In the genomic region with DNA sequence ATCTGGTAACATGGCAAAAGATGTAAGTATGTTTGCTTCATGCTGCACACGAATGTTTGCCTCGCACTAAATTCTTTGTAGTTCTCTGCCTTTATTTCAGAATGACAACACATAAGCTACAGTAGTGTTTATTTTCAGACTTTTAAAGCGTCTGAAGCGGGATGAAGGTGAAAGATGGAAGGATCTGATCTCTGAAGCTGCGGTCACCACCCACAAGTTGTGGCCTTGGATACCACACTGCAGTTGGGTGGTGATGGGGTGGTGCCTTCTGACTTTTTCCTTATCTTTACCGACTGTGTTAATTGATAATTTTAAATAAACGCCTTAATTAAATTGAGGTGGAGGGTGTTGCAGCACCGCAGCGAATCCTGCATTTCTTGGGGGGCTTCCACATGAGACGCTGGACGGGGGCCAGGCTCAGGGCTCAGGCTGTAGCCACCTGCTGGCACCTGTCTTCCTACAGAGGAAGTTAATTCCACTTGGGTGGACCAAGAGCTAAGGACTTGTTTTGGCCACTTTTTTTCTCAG, we compare ENCODE assay signal across 10 cellular contexts. TPM values are rescaled to one million over a fixed set of nuclear protein-coding genes. Genes with fewer than 3 reads are reported as not detected.
DNase-seq lines count a peak whose midpoint lies in the region; ATAC-seq and TF ChIP-seq lines count a peak whose summit lies in the region.
"Had no signal": no experiment of that assay in that cellular context is flagged by ENCODE, and none has a peak within 500 bp of the region (broad histone marks: within the 10 kb centered on the region; RNA-seq: fewer than 3 reads in every experiment).

No MANE protein-coding gene starts in this region.

- no peak for DNase-seq in T-helper 1 cell
- no peak for DNase-seq in activated B cell treated with CpG ODN at 0.5 μM for 24 hours
- DNase-seq in right atrium auricular region (ENCODE audit: low spot score) = peak; percentile 18
- no peak for DNase-seq in caudate nucleus (lab: John Stamatoyannopoulos, UW)
- no peak for DNase-seq in retina
- DNase-seq: DMS153, NCI-H510A treated with DMSO at 0.1 percent for 48 hours had no signal

- H3K4me1 ChIP-seq in right atrium auricular region = peaks cover 0 to 24% of the 10 kb centered on the region in 2 donors

- intact Hi-C loops in activated B cell treated with CpG ODN at 0.5 μM for 24 hours (cut with micrococcal nuclease) = no loop called here

- H3K27me3 ChIP-seq in right atrium auricular region = no peaks in the 10 kb centered on the region

- H3K27me3 Mint-ChIP-seq in T-helper 1 cell treated with Interleukin-12 subunit alpha and Interleukin-12 subunit beta and Interleukin-4 antibody, amounts not matched to agents 30 μg/mL and 1 μg/mL, for 36 hours (ENCODE audit: low read depth) = peaks cover 3% of the 10 kb centered on the region
- no peaks in the 10 kb centered on the region for H3K27me3 Mint-ChIP-seq in activated B cell treated with CpG ODN at 0.5 μM for 24 hours
- H3K27me3 Mint-ChIP-seq in stimulated activated memory B cell treated with anti-CD40 and anti-IgM and Interleukin-4, amounts not matched to agents 10 μg/mL and 1 μg/mL and 100 μg/mL, for 72 hours = no peaks in the 10 kb centered on the region

- H3K36me3 ChIP-seq in right atrium auricular region = peaks cover 8% of the 10 kb centered on the region

- peaks cover 28% of the 10 kb centered on the region for H3K4me1 Mint-ChIP-seq in T-helper 1 cell treated with Interleukin-12 subunit alpha and Interleukin-12 subunit beta and Interleukin-4 antibody, amounts not matched to agents 30 μg/mL and 1 μg/mL, for 36 hours (ENCODE audit: low read depth)
- peaks cover 28% of the 10 kb centered on the region for H3K4me1 Mint-ChIP-seq in activated B cell treated with CpG ODN at 0.5 μM for 24 hours
- H3K4me1 Mint-ChIP-seq in stimulated activated memory B cell treated with anti-CD40 and anti-IgM and Interleukin-4, amounts not matched to agents 10 μg/mL and 1 μg/mL and 100 μg/mL, for 72 hours = peaks cover 40% of the 10 kb centered on the region

- H3K9me3 ChIP-seq in right atrium auricular region = no peaks in the 10 kb centered on the region

- no peak overlapping the region for H3K27ac ChIP-seq in right atrium auricular region
- H3K27ac ChIP-seq in caudate nucleus (ENCODE audit: low read depth, low read length) = no peak overlapping the region

- no peaks in the 10 kb centered on the region for H3K9me3 Mint-ChIP-seq in T-helper 1 cell treated with Interleukin-12 subunit alpha and Interleukin-12 subunit beta and Interleukin-4 antibody, amounts not matched to agents 30 μg/mL and 1 μg/mL, for 36 hours
- H3K9me3 Mint-ChIP-seq in activated B cell treated with CpG ODN at 0.5 μM for 24 hours = no peaks in the 10 kb centered on the region
- H3K9me3 Mint-ChIP-seq in stimulated activated memory B cell treated with anti-CD40 and anti-IgM and Interleukin-4, amounts not matched to agents 10 μg/mL and 1 μg/mL and 100 μg/mL, for 72 hours = no peaks in the 10 kb centered on the region

- ATAC-seq in activated B cell treated with CpG ODN at 0.5 μM for 24 hours (ENCODE audit: low read depth) (no peak), GM21619 (IDR thresholded peaks at IDR 0.05; ENCODE audit: unreplicated experiment) (no peak)
- ATAC-seq in stimulated activated memory B cell treated with anti-CD40 and anti-IgM and Interleukin-4, amounts not matched to agents 10 μg/mL and 1 μg/mL and 100 μg/mL, for 72 hours = no peak

- H3K4me3 Mint-ChIP-seq in T-helper 1 cell treated with Interleukin-12 subunit alpha and Interleukin-12 subunit beta and Interleukin-4 antibody, amounts not matched to agents 30 μg/mL and 1 μg/mL, for 36 hours = peak overlapping the region; percentile 91
- peak overlapping the region; percentile 86 for H3K4me3 Mint-ChIP-seq in activated B cell treated with CpG ODN at 0.5 μM for 24 hours
- H3K4me3 Mint-ChIP-seq in stimulated activated memory B cell treated with anti-CD40 and anti-IgM and Interleukin-4, amounts not matched to agents 10 μg/mL and 1 μg/mL and 100 μg/mL, for 72 hours = peak overlapping the region; percentile 80

- peak overlapping the region in 1 of 2 donors; percentile 63 for H3K4me3 ChIP-seq in right atrium auricular region

- H3K36me3 Mint-ChIP-seq in T-helper 1 cell treated with Interleukin-12 subunit alpha and Interleukin-12 subunit beta and Interleukin-4 antibody, amounts not matched to agents 30 μg/mL and 1 μg/mL, for 36 hours (ENCODE audit: low read depth) = peaks cover 21% of the 10 kb centered on the region
- H3K36me3 Mint-ChIP-seq in activated B cell treated with CpG ODN at 0.5 μM for 24 hours (ENCODE audit: low read depth) = peaks cover 25% of the 10 kb centered on the region
- H3K36me3 Mint-ChIP-seq in stimulated activated memory B cell treated with anti-CD40 and anti-IgM and Interleukin-4, amounts not matched to agents 10 μg/mL and 1 μg/mL and 100 μg/mL, for 72 hours = peaks cover 18% of the 10 kb centered on the region

- H3K27ac Mint-ChIP-seq in T-helper 1 cell treated with Interleukin-12 subunit alpha and Interleukin-12 subunit beta and Interleukin-4 antibody, amounts not matched to agents 30 μg/mL and 1 μg/mL, for 36 hours = peak overlapping the region; percentile 91
- peak overlapping the region; percentile 60 for H3K27ac Mint-ChIP-seq in activated B cell treated with CpG ODN at 0.5 μM for 24 hours
- peak overlapping the region; percentile 38 for H3K27ac Mint-ChIP-seq in stimulated activated memory B cell treated with anti-CD40 and anti-IgM and Interleukin-4, amounts not matched to agents 10 μg/mL and 1 μg/mL and 100 μg/mL, for 72 hours

- no peak for TF ChIP-seq CTCF in activated B cell treated with CpG ODN at 0.5 μM for 24 hours (IDR thresholded peaks at IDR 0.05)
- TF ChIP-seq CTCF in right atrium auricular region (IDR thresholded peaks at IDR 0.05) = no peak

- POLR2A ChIA-PET in activated B cell treated with CpG ODN at 0.5 μM for 24 hours (lab: Charles Lee) = no interaction called here

- CTCF ChIA-PET in activated B cell treated with CpG ODN at 0.5 μM for 24 hours (lab: Charles Lee) = no interaction called here

RNA-seq across cellular contexts. Expression of gene TFDP1, which starts 1.3 kb away (rescaled TPM):
- total RNA-seq in activated B cell treated with CpG ODN at 0.5 μM for 24 hours (53.1 and 54.3 TPM in 2 replicates), right atrium auricular region (10 to 100 TPM; 34.4 to 40.4 TPM)

Comparison
In these comparisons a context has a peak if more than half of its experiments do, and no peak if none do; other contexts are left out.
1. H3K27ac Mint-ChIP-seq: peak in every context shown above with its lines; median percentile 91 in T-helper 1 cell treated with Interleukin-12 subunit alpha and Interleukin-12 subunit beta and Interleukin-4 antibody, amounts not matched to agents 30 μg/mL and 1 μg/mL, for 36 hours; 60 in activated B cell treated with CpG ODN at 0.5 μM for 24 hours; 38 in stimulated activated memory B cell treated with anti-CD40 and anti-IgM and Interleukin-4, amounts not matched to agents 10 μg/mL and 1 μg/mL and 100 μg/mL, for 72 hours.